Comparison of ENCODE assay signal across 9 cellular contexts in the genomic region with DNA sequence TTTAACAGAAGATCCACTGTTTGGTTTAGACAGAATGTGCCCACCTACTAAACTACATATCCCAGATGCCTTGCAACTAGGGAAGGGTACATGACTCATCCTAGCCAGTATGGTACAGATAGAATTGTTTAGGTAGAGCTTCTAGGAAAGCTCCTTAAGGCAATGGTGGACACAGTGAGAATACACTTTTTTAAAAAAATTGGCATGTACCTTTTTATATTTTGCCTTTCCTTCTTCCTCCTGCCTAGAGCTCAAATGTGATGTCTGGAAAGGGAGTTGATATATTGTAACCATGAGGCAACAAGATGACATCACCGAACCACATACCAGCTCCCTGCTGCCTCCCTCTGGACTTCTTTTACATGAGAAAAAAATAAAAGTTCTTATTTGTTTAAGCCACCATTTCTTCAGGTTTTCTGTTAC. TPM values are rescaled to one million over a fixed set of nuclear protein-coding genes. Genes with fewer than 3 reads are reported as not detected.
DNase-seq lines count a peak whose midpoint lies in the region; ATAC-seq, FAIRE-seq and TF ChIP-seq lines count a peak whose summit lies in the region.
"Had no signal": no experiment of that assay in that cellular context is flagged by ENCODE, and none has a peak within 500 bp of the region (broad histone marks: within the 10 kb centered on the region; RNA-seq: fewer than 3 reads in every experiment).

No MANE protein-coding gene starts in this region.

- H3K27ac Mint-ChIP-seq in activated T-helper 17 cell treated with anti-CD3 and anti-CD28 coated beads, Interleukin-2, amount 50 U/mL, for 72 hours, result no peak overlapping the region
- H3K27ac Mint-ChIP-seq: dendritic cell treated with granulocyte-macrophage colony-stimulating factor and Interleukin-4, amounts not matched to agents 40 ng/mL and 50 ng/mL, for 4 days had no signal

- no peak overlapping the region for H3K4me3 Mint-ChIP-seq in activated T-helper 17 cell treated with anti-CD3 and anti-CD28 coated beads, Interleukin-2, amount 50 U/mL, for 72 hours
- H3K4me3 Mint-ChIP-seq: dendritic cell treated with granulocyte-macrophage colony-stimulating factor and Interleukin-4, amounts not matched to agents 40 ng/mL and 50 ng/mL, for 4 days had no signal

- FAIRE-seq in H54 (lab: Jason Lieb, UNC), result peak; percentile 75

- ATAC-seq in HG02763 (IDR thresholded peaks at IDR 0.05; ENCODE audit: unreplicated experiment) (no peak), GM18861 (IDR thresholded peaks at IDR 0.05; ENCODE audit: unreplicated experiment) (no peak)
- ATAC-seq in activated T-helper 17 cell treated with anti-CD3 and anti-CD28 coated beads, Interleukin-2, amount 50 U/mL, for 72 hours (replicated peaks), result no peak

- DNase-seq in AML-193 (lab: John Stamatoyannopoulos, UW) (peak; percentile 66 to 76), H54 (ENCODE audit: insufficient read length, low spot score) (peak; percentile 35), OCI-M1 (lab: John Stamatoyannopoulos, UW) (peak; percentile 70), glomerular visceral epithelial cell (ENCODE audit: extremely low spot score) (peak; percentile 33), inferior parietal cortex (ENCODE audit: extremely low spot score) (no peak)

- H3K4me1 Mint-ChIP-seq in activated T-helper 17 cell treated with anti-CD3 and anti-CD28 coated beads, Interleukin-2, amount 50 U/mL, for 72 hours, result no peaks in the 10 kb centered on the region

- TF ChIP-seq POLR2A in H54 (IDR thresholded peaks at IDR 0.05; ENCODE audit: low read depth, low read length), result no peak

- peaks cover 15% of the 10 kb centered on the region for H3K27me3 Mint-ChIP-seq in activated T-helper 17 cell treated with anti-CD3 and anti-CD28 coated beads, Interleukin-2, amount 50 U/mL, for 72 hours

- no peaks in the 10 kb centered on the region for H3K9me3 Mint-ChIP-seq in activated T-helper 17 cell treated with anti-CD3 and anti-CD28 coated beads, Interleukin-2, amount 50 U/mL, for 72 hours

- no peaks in the 10 kb centered on the region for H3K36me3 Mint-ChIP-seq in activated T-helper 17 cell treated with anti-CD3 and anti-CD28 coated beads, Interleukin-2, amount 50 U/mL, for 72 hours (ENCODE audit: low read depth)

RNA-seq across cellular contexts. Expression of a gene that starts 14.4 kb away (rescaled TPM):
- under 1 TPM in 1 of 2 donors, not detected in 1; 0.24 TPM for total RNA-seq in activated T-helper 17 cell treated with anti-CD3 and anti-CD28 coated beads, Interleukin-2, amount 50 U/mL, for 72 hours
